In the genomic region with DNA sequence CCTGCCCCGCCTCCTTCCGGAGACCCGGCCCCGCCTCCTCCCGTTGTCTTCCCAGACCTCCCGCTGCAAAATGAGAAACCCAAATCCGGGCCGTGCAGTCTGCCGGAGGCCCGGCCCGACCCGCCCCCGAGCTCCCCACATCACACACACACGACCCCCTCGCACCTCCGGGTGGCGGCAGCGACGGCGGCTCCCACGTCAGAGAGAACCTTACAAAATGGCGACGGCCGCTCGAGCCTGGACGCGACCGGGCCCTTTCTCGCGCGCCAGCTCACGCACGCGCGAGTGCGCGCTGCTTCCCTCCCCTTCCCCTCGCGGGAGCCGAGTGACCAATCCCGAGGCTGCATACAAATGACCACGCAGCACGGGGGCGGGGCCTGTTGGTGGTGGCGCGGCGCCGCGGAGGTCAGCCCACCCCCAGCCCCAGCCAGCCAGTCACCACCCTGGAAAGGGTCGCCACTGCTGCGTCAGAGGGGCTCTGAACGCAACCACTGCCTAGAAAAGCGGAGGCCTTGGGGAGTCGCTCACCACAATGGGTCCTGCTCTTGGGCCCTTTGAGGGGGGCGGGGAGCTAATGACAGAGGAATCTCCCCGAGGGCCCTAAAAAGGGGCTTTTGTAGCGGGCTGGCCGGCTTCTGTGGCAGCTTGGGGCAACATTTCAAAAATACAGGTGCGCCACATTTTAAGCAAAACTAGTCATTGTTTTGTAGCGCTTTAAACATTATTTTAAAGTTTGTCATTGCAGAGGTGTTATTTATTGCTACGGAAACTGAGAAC, we compare ENCODE assay signal across 8 cellular contexts. TPM values are rescaled to one million over a fixed set of nuclear protein-coding genes. Genes with fewer than 3 reads are reported as not detected.
A peak's percentile ranks its signal among the peaks of the same experiment; 100 is the strongest.
DNase-seq lines count a peak whose midpoint lies in the region; ATAC-seq and TF ChIP-seq lines count a peak whose summit lies in the region.

Gene RBM4B, minus strand, starts transcription at position 289 of the 777 bp plus-strand sequence. CDS start 808 bp downstream, outside the sequence.

- H3K27ac ChIP-seq in testis = peak within 1 kb of the TSS; percentile 89

- peak within 1 kb of the TSS; percentile 98 to 100 for H3K27ac Mint-ChIP-seq in activated naive CD4-positive, alpha-beta T cell treated with anti-CD3 and anti-CD28 coated beads, Interleukin-2, amount 50 U/mL, for 72 hours

- TF ChIP-seq CTCF in omental fat pad (IDR thresholded peaks at IDR 0.05) (no peak), testis (IDR thresholded peaks at IDR 0.05) (no peak)

- ATAC-seq in HG02678 (IDR thresholded peaks at IDR 0.05; ENCODE audit: unreplicated experiment) = peak; percentile 84
- ATAC-seq in activated naive CD4-positive, alpha-beta T cell treated with anti-CD3 and anti-CD28 coated beads, Interleukin-2, amount 50 U/mL, for 72 hours = peak; percentile 93 to 94
- peak; percentile 97 for ATAC-seq in omental fat pad (ENCODE audit: low FRiP score)

- intact Hi-C loops in testis (cut with DNase I; ENCODE audit: low total_unique reads) = loop anchor here (5.0 to 10.0 kb wide), 3 partner anchors 40 to 193 kb away; partner anchors contain the start of genes DPP3 and RBM4

- peak; percentile 97 for DNase-seq in NCI-H1105 treated with DMSO at 0.1 percent for 48 hours (lab: John Stamatoyannopoulos, UW)
- peak; percentile 89 for DNase-seq in SKM-1 treated with dmso at 0.1 percent for 144 hours (lab: John Stamatoyannopoulos, UW; ENCODE audit: unreplicated experiment)
- peak; percentile 96 to 97 for DNase-seq in activated naive CD4-positive, alpha-beta T cell treated with anti-CD3 and anti-CD28 coated beads, Interleukin-2, amount 50 U/mL, for 72 hours (ENCODE audit: low spot score in 2 of 2)
- peak; percentile 95 for DNase-seq in glomerular visceral epithelial cell (ENCODE audit: extremely low spot score)
- DNase-seq in omental fat pad (ENCODE audit: low spot score) = peak; percentile 96
- DNase-seq in testis = peak; percentile 98

- TF ChIP-seq POLR2A in GM10847 (IDR thresholded peaks at IDR 0.05; ENCODE audit: extremely low read depth, insufficient read length) = peak; percentile 79
- peak; percentile 10 for TF ChIP-seq POLR2A in testis (IDR thresholded peaks at IDR 0.05)

- H3K4me1 ChIP-seq in testis = peaks cover 14% of the 10 kb centered on the region

- H3K36me3 ChIP-seq in testis (ENCODE audit: low read depth, missing control alignments) = no peaks in the 10 kb centered on the region

- peak within 1 kb of the TSS; percentile 63 to 84 for H3K4me3 ChIP-seq in testis

- H3K27me3 ChIP-seq in testis = no peaks in the 10 kb centered on the region

- H3K9me3 ChIP-seq in testis = no peaks in the 10 kb centered on the region

- 0 to 1% methylated on average over 16 to 60 of the region's 61 CpGs for WGBS in testis, 2 donors

- H3K36me3 Mint-ChIP-seq in activated naive CD4-positive, alpha-beta T cell treated with anti-CD3 and anti-CD28 coated beads, Interleukin-2, amount 50 U/mL, for 72 hours = peaks cover 21 to 29% of the 10 kb centered on the region in 2 donors

- no peaks in the 10 kb centered on the region for H3K9me3 Mint-ChIP-seq in activated naive CD4-positive, alpha-beta T cell treated with anti-CD3 and anti-CD28 coated beads, Interleukin-2, amount 50 U/mL, for 72 hours

RNA-seq across cellular contexts. Expression of gene RBM4B, which starts in this region (rescaled TPM):
- total RNA-seq in activated naive CD4-positive, alpha-beta T cell treated with anti-CD3 and anti-CD28 coated beads, Interleukin-2, amount 50 U/mL, for 72 hours = 10 to 100 TPM; 15.2 to 19.8 TPM
- total RNA-seq in omental fat pad (10 to 100 TPM in 3 of 4 donors, 1 to 10 TPM in 1; 7.8 to 13.9 (median 11.2) TPM), testis (10 to 100 TPM; 35.0 to 35.7 TPM)
- polyA plus RNA-seq in testis (ENCODE audit: insufficient read depth, low read depth, low replicate concordance) = 35.2 TPM

Comparison
In these comparisons a context has a peak if more than half of its experiments do, and no peak if none do; other contexts are left out.
1. Peak in every context shown above with its lines: DNase-seq, ATAC-seq, H3K4me3 ChIP-seq and H3K27ac ChIP-seq.